In genomic region chr19:30455881-30456280, GRCh38 we compare ENCODE assay signal across 33 cellular contexts.
"Had no signal": no experiment of that assay in that cellular context is flagged by ENCODE, and none has a peak within 500 bp of the region (broad histone marks: within the 10 kb centered on the region; RNA-seq: fewer than 3 reads in every experiment).

No MANE protein-coding gene starts in this region.

- H3K27me3 ChIP-seq: adrenal gland, ascending aorta, body of pancreas, brain microvascular endothelial cell, breast epithelium, cardiac muscle cell had no signal

- H3K4me1 ChIP-seq: adrenal gland, ascending aorta, body of pancreas, breast epithelium had no signal

- H3K4me3 ChIP-seq: adrenal gland, ascending aorta, body of pancreas, breast epithelium, cardiac muscle cell had no signal

- H3K9me3 ChIP-seq: adrenal gland, ascending aorta, body of pancreas, breast epithelium had no signal

- H3K36me3 ChIP-seq: adrenal gland, ascending aorta, brain microvascular endothelial cell, breast epithelium, cardiac muscle cell had no signal

- H3K27ac ChIP-seq: adrenal gland, ascending aorta, body of pancreas, brain microvascular endothelial cell, breast epithelium, cardiac muscle cell had no signal

- DNase-seq: activated effector memory CD4-positive, alpha-beta T cell treated with anti-CD3 and anti-CD28 coated beads, Interleukin-2, amount 50 U/mL, for 16 hours; activated effector memory CD4-positive, alpha-beta T cell treated with Interleukin-2 at 50 U/mL for 16 hours; activated gamma-delta T cell; activated gamma-delta T cell treated with Interleukin-2 at 50 U/mL for 16 hours; activated naive CD4-positive, alpha-beta T cell; activated naive CD4-positive, alpha-beta T cell treated with anti-CD3 and anti-CD28 coated beads for 36 hours; activated naive CD4-positive, alpha-beta T cell treated with anti-CD3 and anti-CD28 coated beads, Interleukin-2, amount 10 ng/mL, durations not matched to agents 7 days and 5 days; activated naive CD4-positive, alpha-beta T cell treated with anti-CD3 and anti-CD28 coated beads, Interleukin-2, amount 50 U/mL, for 16 hours; activated naive CD4-positive, alpha-beta T cell treated with Interleukin-2 at 50 U/mL for 16 hours; activated naive CD8-positive, alpha-beta T cell treated with anti-CD3 and anti-CD28 coated beads for 36 hours; activated naive CD8-positive, alpha-beta T cell treated with anti-CD3 and anti-CD28 coated beads, Interleukin-2, amount 10 ng/mL, durations not matched to agents 7 days and 5 days; activated naive CD8-positive, alpha-beta T cell treated with anti-CD3 and anti-CD28 coated beads, Interleukin-2, amount 50 U/mL, for 24 hours; activated T-cell treated with anti-CD3 and anti-CD28 coated beads, Interleukin-2, amount 50 U/mL, for 24 hours; activated T-cell treated with anti-CD3 and anti-CD28 coated beads, Interleukin-2, amount 50 U/mL, for 4 hours; activated T-cell treated with anti-CD3 and anti-CD28 coated beads, Interleukin-2, amount 50 U/mL, for 48 hours; activated T-cell treated with anti-CD3 and anti-CD28 coated beads, Interleukin-2, amount 50 U/mL, for 72 hours; adrenal gland; amniotic stem cell; amygdala; anterior cingulate cortex; aorta; body of pancreas; brain microvascular endothelial cell; caudate nucleus; central memory CD4-positive, alpha-beta T cell; cerebellar nuclear complex had no signal

- FAIRE-seq: astrocyte, bronchial epithelial cell had no signal

- ATAC-seq: activated naive CD4-positive, alpha-beta T cell treated with anti-CD3 and anti-CD28 coated beads, Interleukin-2, amount 50 U/mL, for 72 hours; activated naive CD8-positive, alpha-beta T cell treated with anti-CD3 and anti-CD28 coated beads, Interleukin-2, amount 50 U/mL, for 24 hours; activated T-cell treated with anti-CD3 and anti-CD28 coated beads, Interleukin-2, amount 50 U/mL, for 4 hours; activated T-cell treated with anti-CD3 and anti-CD28 coated beads, Interleukin-2, amount 50 U/mL, for 72 hours; activated T-helper 17 cell treated with anti-CD3 and anti-CD28 coated beads, Interleukin-2, amount 50 U/mL, for 72 hours; body of pancreas had no signal
